ENCODE assay signal across 1 cellular context in genomic region chr1:45687014-45687752, GRCh38.
TF ChIP-seq lines count a peak whose summit lies in the region.

No MANE protein-coding gene starts in this region.

TF ChIP-seq in HEK293, 187 proteins besides CTCF, POLR2A, EP300 and RAD21 (continued from another document):
- TF ChIP-seq PBX3 (CRISPR knock-in tag; IDR thresholded peaks at IDR 0.05): 0 out of 2 replicates have a peak, but pooled peaks have one; percentile 56
